In genomic region chr2:196238836-196239380, GRCh38 we compare ENCODE assay signal across 15 cellular contexts.
DNase-seq lines count a peak whose midpoint lies in the region; ATAC-seq and TF ChIP-seq lines count a peak whose summit lies in the region.
"Had no signal": no experiment of that assay in that cellular context is flagged by ENCODE, and none has a peak within 500 bp of the region (broad histone marks: within the 10 kb centered on the region; RNA-seq: fewer than 3 reads in every experiment).

No MANE protein-coding gene starts in this region.

- CTCF ChIA-PET in activated CD4-positive, alpha-beta memory T cell treated with anti-CD3 and anti-CD28 coated beads, Interleukin-2, amount 10 ng/mL, durations not matched to agents 7 days and 5 days (lab: Charles Lee) = interaction anchor here (0.7 to 6.0 kb wide), 9 partner anchors 9 to 62 kb away, joined by 3 to 61 read pairs (median 5); no protein-coding TSS in a partner anchor

- peak overlapping the region; percentile 14 for H3K4me3 Mint-ChIP-seq in activated CD4-positive, alpha-beta memory T cell treated with anti-CD3 and anti-CD28 coated beads, Interleukin-2, amount 10 ng/mL, durations not matched to agents 7 days and 5 days

- no peak for TF ChIP-seq POLR2A in transverse colon (IDR thresholded peaks at IDR 0.05)

- H3K9me3 Mint-ChIP-seq in activated CD4-positive, alpha-beta memory T cell treated with anti-CD3 and anti-CD28 coated beads, Interleukin-2, amount 10 ng/mL, durations not matched to agents 7 days and 5 days = peaks cover 5% of the 10 kb centered on the region

- no peak for ATAC-seq in heart right ventricle
- ATAC-seq in foreskin keratinocyte = no peak
- no peak for ATAC-seq in GM21367 (IDR thresholded peaks at IDR 0.05; ENCODE audit: unreplicated experiment)
- no peak for ATAC-seq in HG02938 (IDR thresholded peaks at IDR 0.05; ENCODE audit: unreplicated experiment)

- WGBS in heart right ventricle, 2 donors = 65 to 66% methylated on average over 2 of the region's 2 CpGs
- 80 to 100% methylated on average over 1 to 2 of the region's 2 CpGs for WGBS in transverse colon (ENCODE audit: low coverage in 1 of 2), 2 donors

- H3K27me3 ChIP-seq in heart right ventricle = no peaks in the 10 kb centered on the region
- H3K27me3 ChIP-seq in right atrium auricular region = no peaks in the 10 kb centered on the region
- H3K27me3 ChIP-seq in foreskin keratinocyte = no peaks in the 10 kb centered on the region
- no peaks in the 10 kb centered on the region for H3K27me3 ChIP-seq in transverse colon
- H3K27me3 ChIP-seq: gastroesophageal sphincter had no signal

- no peaks in the 10 kb centered on the region for H3K27me3 Mint-ChIP-seq in activated CD4-positive, alpha-beta memory T cell treated with anti-CD3 and anti-CD28 coated beads, Interleukin-2, amount 10 ng/mL, durations not matched to agents 7 days and 5 days

- POLR2A ChIA-PET in activated CD4-positive, alpha-beta memory T cell treated with anti-CD3 and anti-CD28 coated beads, Interleukin-2, amount 10 ng/mL, durations not matched to agents 7 days and 5 days (lab: Charles Lee) = interaction anchor here (0.9 to 21.6 kb wide), 13 partner anchors 9 to 80 kb away, joined by 3 to 343 read pairs (median 46); partner anchors contain the start of gene STK17B

- H3K36me3 ChIP-seq in heart right ventricle = peaks cover 0 to 71% (median 4%) of the 10 kb centered on the region in 9 donors
- no peaks in the 10 kb centered on the region for H3K36me3 ChIP-seq in right atrium auricular region
- H3K36me3 ChIP-seq in transverse colon = no peaks in the 10 kb centered on the region
- H3K36me3 ChIP-seq: gastroesophageal sphincter had no signal

- peaks cover 4 to 78% (median 20%) of the 10 kb centered on the region in 9 donors for H3K4me1 ChIP-seq in heart right ventricle
- H3K4me1 ChIP-seq in right atrium auricular region = peaks cover 0 to 36% of the 10 kb centered on the region in 2 donors
- H3K4me1 ChIP-seq in foreskin keratinocyte = peaks cover 35% of the 10 kb centered on the region
- H3K4me1 ChIP-seq in transverse colon = peaks cover 0 to 30% (median 3%) of the 10 kb centered on the region in 4 donors

- TF ChIP-seq CTCF in heart right ventricle (IDR thresholded peaks at IDR 0.05) (no peak), right atrium auricular region (IDR thresholded peaks at IDR 0.05) (no peak), foreskin keratinocyte (conservative IDR thresholded peaks at IDR 0.05) (no peak), transverse colon (IDR thresholded peaks at IDR 0.05) (no peak)

- no peaks in the 10 kb centered on the region for H3K9me3 ChIP-seq in heart right ventricle
- H3K9me3 ChIP-seq in right atrium auricular region = no peaks in the 10 kb centered on the region
- H3K9me3 ChIP-seq in transverse colon = no peaks in the 10 kb centered on the region
- H3K9me3 ChIP-seq: gastroesophageal sphincter had no signal

- H3K27ac ChIP-seq in heart right ventricle (peak overlapping the region in 6 of 10 donors; percentile 61 to 89 (median 74)), right atrium auricular region (no peak overlapping the region), foreskin keratinocyte (peak overlapping the region; percentile 84), transverse colon (peak overlapping the region; percentile 61 to 84 (median 66))

- in situ Hi-C loops in transverse colon (cut with MboI; ENCODE audit: low pct_ligation_motif_present in 1 of 4, low pct_unique_long_range_greater_than_20kb in 1 of 4, low sequenced_read_pairs in 3 of 4) = no loop called here

- H3K4me1 Mint-ChIP-seq in activated CD4-positive, alpha-beta memory T cell treated with anti-CD3 and anti-CD28 coated beads, Interleukin-2, amount 10 ng/mL, durations not matched to agents 7 days and 5 days = peaks cover 84% of the 10 kb centered on the region

- H3K36me3 Mint-ChIP-seq in activated CD4-positive, alpha-beta memory T cell treated with anti-CD3 and anti-CD28 coated beads, Interleukin-2, amount 10 ng/mL, durations not matched to agents 7 days and 5 days (ENCODE audit: low read depth) = peaks cover 32% of the 10 kb centered on the region

- H3K4me3 ChIP-seq in heart right ventricle (no peak overlapping the region), right atrium auricular region (no peak overlapping the region), transverse colon (no peak overlapping the region)
- H3K4me3 ChIP-seq: gastroesophageal sphincter had no signal

- H3K27ac Mint-ChIP-seq in activated CD4-positive, alpha-beta memory T cell treated with anti-CD3 and anti-CD28 coated beads, Interleukin-2, amount 10 ng/mL, durations not matched to agents 7 days and 5 days = peak overlapping the region; percentile 93

- intact Hi-C loops in heart right ventricle (cut with DNase I) (loop anchor here in 1 of 10 donors (5.0 kb wide), 1 partner anchor 37 kb away; no protein-coding TSS in a partner anchor), transverse colon (cut with DNase I; ENCODE audit: low total_unique reads) (loop anchor here (5.0 kb wide), 1 partner anchor 1642 kb away; no protein-coding TSS in a partner anchor)

- DNase-seq in heart right ventricle (no peak), right atrium auricular region (ENCODE audit: low spot score) (no peak), foreskin keratinocyte (no peak), transverse colon (no peak), GOT3 (lab: John Stamatoyannopoulos, UW) (no peak)
- no peak for DNase-seq in activated CD4-positive, alpha-beta memory T cell treated with anti-CD3 and anti-CD28 coated beads, Interleukin-2, amount 10 ng/mL, durations not matched to agents 7 days and 5 days
- DNase-seq: activated CD8-positive, alpha-beta memory T cell treated with anti-CD3 and anti-CD28 coated beads, Interleukin-2, amount 50 U/mL, for 4 hours; C1 segment of cervical spinal cord; left ventricle myocardium superior; NCI-H1694 treated with DMSO at 0.1 percent for 48 hours; NK-92 treated with Interleukin-12 subunit alpha and Interleukin-12 subunit beta, amount 100 ng/mL, for 24 hours; posterior cingulate gyrus had no signal

- no peak for TF ChIP-seq EP300 in transverse colon (IDR thresholded peaks at IDR 0.05; ENCODE audit: low read depth)

Comparison
In these comparisons a context has a peak if more than half of its experiments do, and no peak if none do; other contexts are left out.
1. H3K27ac ChIP-seq: peak in heart right ventricle (6 of 10), foreskin keratinocyte (single experiment) and transverse colon (4 of 4); none in right atrium auricular region (0 of 2).